ENCODE assay signal across 9 cellular contexts in genomic region chr22:45226681-45227186, GRCh38. TPM values are rescaled to one million over a fixed set of nuclear protein-coding genes. Genes with fewer than 3 reads are reported as not detected.
DNase-seq lines count a peak whose midpoint lies in the region; ATAC-seq and TF ChIP-seq lines count a peak whose summit lies in the region.
"Had no signal": no experiment of that assay in that cellular context is flagged by ENCODE, and none has a peak within 500 bp of the region (broad histone marks: within the 10 kb centered on the region; RNA-seq: fewer than 3 reads in every experiment).

No MANE protein-coding gene starts in this region.

- peaks cover 7% of the 10 kb centered on the region for H3K4me1 Mint-ChIP-seq in activated CD8-positive, alpha-beta T cell treated with anti-CD3 and anti-CD28 coated beads, Interleukin-2, amount 10 ng/mL, durations not matched to agents 7 days and 5 days (ENCODE audit: low read depth)
- H3K4me1 Mint-ChIP-seq in activated CD8-positive, alpha-beta T cell treated with anti-CD3 and anti-CD28 coated beads for 36 hours (ENCODE audit: low read depth): peaks cover 24% of the 10 kb centered on the region
- H3K4me1 Mint-ChIP-seq in effector memory CD8-positive, alpha-beta T cell (ENCODE audit: low read depth in 2 of 2): peaks cover 24 to 53% of the 10 kb centered on the region in 2 donors

- H3K9me3 Mint-ChIP-seq in activated CD8-positive, alpha-beta T cell treated with anti-CD3 and anti-CD28 coated beads, Interleukin-2, amount 10 ng/mL, durations not matched to agents 7 days and 5 days (ENCODE audit: insufficient read depth): no peaks in the 10 kb centered on the region
- no peaks in the 10 kb centered on the region for H3K9me3 Mint-ChIP-seq in activated CD8-positive, alpha-beta T cell treated with anti-CD3 and anti-CD28 coated beads for 36 hours
- H3K9me3 Mint-ChIP-seq in effector memory CD8-positive, alpha-beta T cell: no peaks in the 10 kb centered on the region
- H3K9me3 Mint-ChIP-seq: activated T-cell treated with anti-CD3 and anti-CD28 coated beads, Interleukin-2, amount 50 U/mL, for 72 hours had no signal

- no peaks in the 10 kb centered on the region for H3K36me3 Mint-ChIP-seq in activated CD8-positive, alpha-beta T cell treated with anti-CD3 and anti-CD28 coated beads, Interleukin-2, amount 10 ng/mL, durations not matched to agents 7 days and 5 days (ENCODE audit: low read depth)
- no peaks in the 10 kb centered on the region for H3K36me3 Mint-ChIP-seq in activated CD8-positive, alpha-beta T cell treated with anti-CD3 and anti-CD28 coated beads for 36 hours (ENCODE audit: low read depth)
- peaks cover 16% of the 10 kb centered on the region for H3K36me3 Mint-ChIP-seq in effector memory CD8-positive, alpha-beta T cell (ENCODE audit: insufficient read depth)

- H3K27me3 ChIP-seq in upper lobe of right lung: no peaks in the 10 kb centered on the region

- no peak for DNase-seq in activated CD8-positive, alpha-beta T cell treated with anti-CD3 and anti-CD28 coated beads, Interleukin-2, amount 10 ng/mL, durations not matched to agents 7 days and 5 days
- DNase-seq in activated CD8-positive, alpha-beta T cell treated with anti-CD3 and anti-CD28 coated beads for 36 hours: no peak
- peak; percentile 44 for DNase-seq in amniotic epithelial cell (ENCODE audit: low read depth)
- DNase-seq in kidney tubule cell (ENCODE audit: low spot score): peak; percentile 70
- peak; percentile 91 for DNase-seq in upper lobe of right lung
- no peak for DNase-seq in effector memory CD8-positive, alpha-beta T cell
- no peak for DNase-seq in stimulated activated CD4-positive, alpha-beta T cell treated with anti-CD3 and anti-CD28 coated beads, Interleukin-1b, Interleukin-23, amount 100 ng/mL, for 48 hours
- no peak for DNase-seq in HEK293T (ENCODE audit: extremely low spot score)
- DNase-seq: activated T-cell treated with anti-CD3 and anti-CD28 coated beads, Interleukin-2, amount 50 U/mL, for 72 hours had no signal

- no peak for TF ChIP-seq CTCF in activated CD8-positive, alpha-beta T cell treated with anti-CD3 and anti-CD28 coated beads for 36 hours (IDR thresholded peaks at IDR 0.05)
- TF ChIP-seq CTCF in upper lobe of right lung (IDR thresholded peaks at IDR 0.05): no peak

- H3K36me3 ChIP-seq in upper lobe of right lung: no peaks in the 10 kb centered on the region

- H3K4me3 ChIP-seq in upper lobe of right lung: no peak overlapping the region

- H3K27ac ChIP-seq in upper lobe of right lung: no peak overlapping the region

- H3K27me3 Mint-ChIP-seq in activated CD8-positive, alpha-beta T cell treated with anti-CD3 and anti-CD28 coated beads, Interleukin-2, amount 10 ng/mL, durations not matched to agents 7 days and 5 days (ENCODE audit: low read depth): no peaks in the 10 kb centered on the region
- H3K27me3 Mint-ChIP-seq in activated CD8-positive, alpha-beta T cell treated with anti-CD3 and anti-CD28 coated beads for 36 hours: no peaks in the 10 kb centered on the region
- H3K27me3 Mint-ChIP-seq in effector memory CD8-positive, alpha-beta T cell: no peaks in the 10 kb centered on the region

- H3K4me1 ChIP-seq in upper lobe of right lung: peaks cover 16% of the 10 kb centered on the region

- ATAC-seq in activated CD8-positive, alpha-beta T cell treated with anti-CD3 and anti-CD28 coated beads, Interleukin-2, amount 10 ng/mL, durations not matched to agents 7 days and 5 days: no peak
- no peak for ATAC-seq in activated CD8-positive, alpha-beta T cell treated with anti-CD3 and anti-CD28 coated beads for 36 hours
- ATAC-seq in upper lobe of right lung: peak; percentile 83
- no peak for ATAC-seq in effector memory CD8-positive, alpha-beta T cell (replicated peaks)
- ATAC-seq: activated T-cell treated with anti-CD3 and anti-CD28 coated beads, Interleukin-2, amount 50 U/mL, for 72 hours had no signal

- POLR2A ChIA-PET in activated CD8-positive, alpha-beta T cell treated with anti-CD3 and anti-CD28 coated beads, Interleukin-2, amount 10 ng/mL, durations not matched to agents 7 days and 5 days (lab: Charles Lee): no interaction called here
- POLR2A ChIA-PET in activated CD8-positive, alpha-beta T cell treated with anti-CD3 and anti-CD28 coated beads for 36 hours (lab: Charles Lee): interaction anchor here (1.0 kb wide), 1 partner anchor 8 kb away, joined by 3 read pairs; no protein-coding TSS in a partner anchor
- POLR2A ChIA-PET in HEK293T (lab: Yijun Ruan, JAX): no interaction called here

- CTCF ChIA-PET in activated CD8-positive, alpha-beta T cell treated with anti-CD3 and anti-CD28 coated beads, Interleukin-2, amount 10 ng/mL, durations not matched to agents 7 days and 5 days (lab: Charles Lee): no interaction called here
- CTCF ChIA-PET in activated CD8-positive, alpha-beta T cell treated with anti-CD3 and anti-CD28 coated beads for 36 hours (lab: Charles Lee): no interaction called here
- CTCF ChIA-PET in HEK293T (lab: Yijun Ruan, JAX): no interaction called here

- H3K27ac Mint-ChIP-seq in activated CD8-positive, alpha-beta T cell treated with anti-CD3 and anti-CD28 coated beads, Interleukin-2, amount 10 ng/mL, durations not matched to agents 7 days and 5 days: peak overlapping the region; percentile 9
- H3K27ac Mint-ChIP-seq in activated CD8-positive, alpha-beta T cell treated with anti-CD3 and anti-CD28 coated beads for 36 hours: no peak overlapping the region
- H3K27ac Mint-ChIP-seq in effector memory CD8-positive, alpha-beta T cell: peak overlapping the region in 1 of 2 donors; percentile 84
- H3K27ac Mint-ChIP-seq: activated T-cell treated with anti-CD3 and anti-CD28 coated beads, Interleukin-2, amount 50 U/mL, for 72 hours had no signal

- H3K4me3 Mint-ChIP-seq in activated CD8-positive, alpha-beta T cell treated with anti-CD3 and anti-CD28 coated beads, Interleukin-2, amount 10 ng/mL, durations not matched to agents 7 days and 5 days: no peak overlapping the region
- H3K4me3 Mint-ChIP-seq in activated CD8-positive, alpha-beta T cell treated with anti-CD3 and anti-CD28 coated beads for 36 hours: no peak overlapping the region
- H3K4me3 Mint-ChIP-seq in effector memory CD8-positive, alpha-beta T cell: no peak overlapping the region
- H3K4me3 Mint-ChIP-seq: activated T-cell treated with anti-CD3 and anti-CD28 coated beads, Interleukin-2, amount 50 U/mL, for 72 hours had no signal

- H3K9me3 ChIP-seq in upper lobe of right lung: no peaks in the 10 kb centered on the region

- intact Hi-C loops in activated CD8-positive, alpha-beta T cell treated with anti-CD3 and anti-CD28 coated beads for 36 hours (cut with micrococcal nuclease): no loop called here
- intact Hi-C loops in upper lobe of right lung (cut with DNase I): no loop called here

TF ChIP-seq in HEK293T, 16 proteins besides CTCF, POLR2A, EP300 and RAD21:
- no peak for TF ChIP-seq ARNT (IDR thresholded peaks at IDR 0.05)
- no peak for TF ChIP-seq LEF1 (IDR thresholded peaks at IDR 0.05; ENCODE audit: borderline replicate concordance)
- TF ChIP-seq ZNF384 (IDR thresholded peaks at IDR 0.05): no peak
- TF ChIP-seq NFRKB (IDR thresholded peaks at IDR 0.05): no peak
- TF ChIP-seq L3MBTL2 (conservative IDR thresholded peaks at IDR 0.05): no peak
- no peak for TF ChIP-seq ELF4 (IDR thresholded peaks at IDR 0.05)
- TF ChIP-seq HDGF (IDR thresholded peaks at IDR 0.05; ENCODE audit: borderline replicate concordance): no peak

RNA-seq across cellular contexts. Expression of gene KIAA0930, which starts 14.0 kb away (rescaled TPM):
- 10 to 100 TPM; 48.5 to 52.4 TPM for total RNA-seq in activated CD8-positive, alpha-beta T cell treated with anti-CD3 and anti-CD28 coated beads, Interleukin-2, amount 10 ng/mL, durations not matched to agents 7 days and 5 days
- total RNA-seq in activated CD8-positive, alpha-beta T cell treated with anti-CD3 and anti-CD28 coated beads for 36 hours: 10 to 100 TPM; 38.4 to 40.4 TPM
- 79.5 TPM for total RNA-seq in upper lobe of right lung

RNA-seq across cellular contexts. Expression of gene UPK3A, which starts 58.0 kb away (rescaled TPM):
- total RNA-seq in activated CD8-positive, alpha-beta T cell treated with anti-CD3 and anti-CD28 coated beads, Interleukin-2, amount 10 ng/mL, durations not matched to agents 7 days and 5 days: not detected
- not detected for total RNA-seq in activated CD8-positive, alpha-beta T cell treated with anti-CD3 and anti-CD28 coated beads for 36 hours
- total RNA-seq in upper lobe of right lung: not detected
- total RNA-seq: activated T-cell treated with anti-CD3 and anti-CD28 coated beads, Interleukin-2, amount 50 U/mL, for 72 hours had no signal

Comparison
In these comparisons a context has a peak if more than half of its experiments do, and no peak if none do; other contexts are left out.
1. DNase-seq: peak in amniotic epithelial cell (single experiment), kidney tubule cell (single experiment) and upper lobe of right lung (single experiment); none in activated CD8-positive, alpha-beta T cell treated with anti-CD3 and anti-CD28 coated beads, Interleukin-2, amount 10 ng/mL, durations not matched to agents 7 days and 5 days (single experiment), activated CD8-positive, alpha-beta T cell treated with anti-CD3 and anti-CD28 coated beads for 36 hours (single experiment), effector memory CD8-positive, alpha-beta T cell (0 of 3), stimulated activated CD4-positive, alpha-beta T cell treated with anti-CD3 and anti-CD28 coated beads, Interleukin-1b, Interleukin-23, amount 100 ng/mL, for 48 hours (single experiment) and HEK293T (single experiment).